ENCODE assay signal across 1 cellular context in the genomic region with DNA sequence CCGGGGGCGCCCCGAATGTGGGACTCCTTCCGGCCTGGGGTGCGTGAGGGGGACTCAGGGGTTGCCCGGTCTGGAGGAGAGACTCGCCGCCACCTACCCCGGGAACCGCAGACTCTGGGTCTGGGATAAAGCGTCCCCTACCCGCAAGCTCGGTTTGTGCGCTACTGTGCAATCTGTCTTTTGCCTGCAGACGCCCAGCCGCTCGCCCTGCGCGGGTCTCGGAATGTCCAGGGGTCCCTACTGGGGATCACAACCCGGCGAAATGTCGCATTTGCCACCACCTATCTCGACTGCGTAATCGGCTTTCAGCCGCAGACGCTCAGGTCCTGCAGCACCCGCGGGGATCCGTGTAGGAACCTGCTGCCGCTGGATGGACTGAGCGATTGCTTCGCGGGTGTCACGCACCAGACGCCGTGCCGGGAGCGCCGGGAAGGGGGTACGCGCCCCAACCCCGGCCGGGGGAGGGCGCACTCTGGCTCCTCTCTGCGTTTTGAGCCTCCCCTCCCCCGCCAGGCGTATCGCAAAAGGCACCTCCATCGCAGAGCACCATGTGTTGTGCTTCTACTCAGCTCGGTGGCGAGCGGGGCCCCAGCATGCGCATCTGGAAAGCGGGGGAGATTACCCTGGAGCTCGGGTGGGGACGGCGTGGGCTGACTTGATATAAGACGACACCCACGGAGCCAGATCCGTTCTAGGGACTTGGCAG.
A peak's percentile ranks its signal among the peaks of the same experiment; 100 is the strongest.
TF ChIP-seq lines count a peak whose summit lies in the region.

No MANE protein-coding gene starts in this region.

TF ChIP-seq in K562, 482 proteins besides CTCF, POLR2A, EP300 and RAD21 (continued from another document and continues in another):
- TF ChIP-seq, protein P1, sequence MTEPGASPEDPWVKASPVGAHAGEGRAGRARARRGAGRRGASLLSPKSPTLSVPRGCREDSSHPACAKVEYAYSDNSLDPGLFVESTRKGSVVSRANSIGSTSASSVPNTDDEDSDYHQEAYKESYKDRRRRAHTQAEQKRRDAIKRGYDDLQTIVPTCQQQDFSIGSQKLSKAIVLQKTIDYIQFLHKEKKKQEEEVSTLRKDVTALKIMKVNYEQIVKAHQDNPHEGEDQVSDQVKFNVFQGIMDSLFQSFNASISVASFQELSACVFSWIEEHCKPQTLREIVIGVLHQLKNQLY (CRISPR knock-in tag; conservative IDR thresholded peaks at IDR 0.05), result no peak
- TF ChIP-seq SAFB2 (IDR thresholded peaks at IDR 0.05; ENCODE audit: borderline replicate concordance, low read depth, low read length, severe bottlenecking), result no peak
- TF ChIP-seq NFYB (IDR thresholded peaks at IDR 0.05; ENCODE audit: extremely low read depth, insufficient read length), result no peak
- peak; percentile 13; the same call in 1 of the 2 replicates for TF ChIP-seq NBN (IDR thresholded peaks at IDR 0.05; ENCODE audit: low read depth)
- TF ChIP-seq, protein P2, sequence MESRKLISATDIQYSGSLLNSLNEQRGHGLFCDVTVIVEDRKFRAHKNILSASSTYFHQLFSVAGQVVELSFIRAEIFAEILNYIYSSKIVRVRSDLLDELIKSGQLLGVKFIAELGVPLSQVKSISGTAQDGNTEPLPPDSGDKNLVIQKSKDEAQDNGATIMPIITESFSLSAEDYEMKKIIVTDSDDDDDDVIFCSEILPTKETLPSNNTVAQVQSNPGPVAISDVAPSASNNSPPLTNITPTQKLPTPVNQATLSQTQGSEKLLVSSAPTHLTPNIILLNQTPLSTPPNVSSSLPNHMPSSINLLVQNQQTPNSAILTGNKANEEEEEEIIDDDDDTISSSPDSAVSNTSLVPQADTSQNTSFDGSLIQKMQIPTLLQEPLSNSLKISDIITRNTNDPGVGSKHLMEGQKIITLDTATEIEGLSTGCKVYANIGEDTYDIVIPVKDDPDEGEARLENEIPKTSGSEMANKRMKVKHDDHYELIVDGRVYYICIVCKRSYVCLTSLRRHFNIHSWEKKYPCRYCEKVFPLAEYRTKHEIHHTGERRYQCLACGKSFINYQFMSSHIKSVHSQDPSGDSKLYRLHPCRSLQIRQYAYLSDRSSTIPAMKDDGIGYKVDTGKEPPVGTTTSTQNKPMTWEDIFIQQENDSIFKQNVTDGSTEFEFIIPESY (CRISPR knock-in tag; IDR thresholded peaks at IDR 0.05), result no peak; the same call in 1 of the 2 replicates
- TF ChIP-seq HDAC6 (IDR thresholded peaks at IDR 0.05; ENCODE audit: low read depth, low read length), result 0 out of 2 replicates have a peak, but pooled peaks have one; percentile 8
- no peak for TF ChIP-seq HNRNPLL (IDR thresholded peaks at IDR 0.05; ENCODE audit: low read depth, low read length, poor library complexity, severe bottlenecking)
- TF ChIP-seq ELF4 (CRISPR knock-in tag; IDR thresholded peaks at IDR 0.05), result no peak
- TF ChIP-seq, protein P3, sequence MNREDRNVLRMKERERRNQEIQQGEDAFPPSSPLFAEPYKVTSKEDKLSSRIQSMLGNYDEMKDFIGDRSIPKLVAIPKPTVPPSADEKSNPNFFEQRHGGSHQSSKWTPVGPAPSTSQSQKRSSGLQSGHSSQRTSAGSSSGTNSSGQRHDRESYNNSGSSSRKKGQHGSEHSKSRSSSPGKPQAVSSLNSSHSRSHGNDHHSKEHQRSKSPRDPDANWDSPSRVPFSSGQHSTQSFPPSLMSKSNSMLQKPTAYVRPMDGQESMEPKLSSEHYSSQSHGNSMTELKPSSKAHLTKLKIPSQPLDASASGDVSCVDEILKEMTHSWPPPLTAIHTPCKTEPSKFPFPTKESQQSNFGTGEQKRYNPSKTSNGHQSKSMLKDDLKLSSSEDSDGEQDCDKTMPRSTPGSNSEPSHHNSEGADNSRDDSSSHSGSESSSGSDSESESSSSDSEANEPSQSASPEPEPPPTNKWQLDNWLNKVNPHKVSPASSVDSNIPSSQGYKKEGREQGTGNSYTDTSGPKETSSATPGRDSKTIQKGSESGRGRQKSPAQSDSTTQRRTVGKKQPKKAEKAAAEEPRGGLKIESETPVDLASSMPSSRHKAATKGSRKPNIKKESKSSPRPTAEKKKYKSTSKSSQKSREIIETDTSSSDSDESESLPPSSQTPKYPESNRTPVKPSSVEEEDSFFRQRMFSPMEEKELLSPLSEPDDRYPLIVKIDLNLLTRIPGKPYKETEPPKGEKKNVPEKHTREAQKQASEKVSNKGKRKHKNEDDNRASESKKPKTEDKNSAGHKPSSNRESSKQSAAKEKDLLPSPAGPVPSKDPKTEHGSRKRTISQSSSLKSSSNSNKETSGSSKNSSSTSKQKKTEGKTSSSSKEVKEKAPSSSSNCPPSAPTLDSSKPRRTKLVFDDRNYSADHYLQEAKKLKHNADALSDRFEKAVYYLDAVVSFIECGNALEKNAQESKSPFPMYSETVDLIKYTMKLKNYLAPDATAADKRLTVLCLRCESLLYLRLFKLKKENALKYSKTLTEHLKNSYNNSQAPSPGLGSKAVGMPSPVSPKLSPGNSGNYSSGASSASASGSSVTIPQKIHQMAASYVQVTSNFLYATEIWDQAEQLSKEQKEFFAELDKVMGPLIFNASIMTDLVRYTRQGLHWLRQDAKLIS (CRISPR knock-in tag; IDR thresholded peaks at IDR 0.05), result 0 out of 2 replicates have a peak, but pooled peaks have one; percentile 68
- TF ChIP-seq POLR2G (IDR thresholded peaks at IDR 0.05; ENCODE audit: low read depth, low read length), result peak; percentile 21; the same call in 1 of the 2 replicates
- TF ChIP-seq MIER1 (IDR thresholded peaks at IDR 0.05; ENCODE audit: low read depth), result 0 out of 2 replicates have a peak, but pooled peaks have one; percentile 25
- TF ChIP-seq KDM5B (IDR thresholded peaks at IDR 0.05; ENCODE audit: insufficient replicate concordance, low read depth, low read length), result no peak
- no peak for TF ChIP-seq ZNF174 (CRISPR knock-in tag; IDR thresholded peaks at IDR 0.05)
- TF ChIP-seq, protein P4, sequence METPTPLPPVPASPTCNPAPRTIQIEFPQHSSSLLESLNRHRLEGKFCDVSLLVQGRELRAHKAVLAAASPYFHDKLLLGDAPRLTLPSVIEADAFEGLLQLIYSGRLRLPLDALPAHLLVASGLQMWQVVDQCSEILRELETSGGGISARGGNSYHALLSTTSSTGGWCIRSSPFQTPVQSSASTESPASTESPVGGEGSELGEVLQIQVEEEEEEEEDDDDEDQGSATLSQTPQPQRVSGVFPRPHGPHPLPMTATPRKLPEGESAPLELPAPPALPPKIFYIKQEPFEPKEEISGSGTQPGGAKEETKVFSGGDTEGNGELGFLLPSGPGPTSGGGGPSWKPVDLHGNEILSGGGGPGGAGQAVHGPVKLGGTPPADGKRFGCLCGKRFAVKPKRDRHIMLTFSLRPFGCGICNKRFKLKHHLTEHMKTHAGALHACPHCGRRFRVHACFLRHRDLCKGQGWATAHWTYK (CRISPR knock-in tag; IDR thresholded peaks at IDR 0.05), result no peak
- TF ChIP-seq, protein P5, sequence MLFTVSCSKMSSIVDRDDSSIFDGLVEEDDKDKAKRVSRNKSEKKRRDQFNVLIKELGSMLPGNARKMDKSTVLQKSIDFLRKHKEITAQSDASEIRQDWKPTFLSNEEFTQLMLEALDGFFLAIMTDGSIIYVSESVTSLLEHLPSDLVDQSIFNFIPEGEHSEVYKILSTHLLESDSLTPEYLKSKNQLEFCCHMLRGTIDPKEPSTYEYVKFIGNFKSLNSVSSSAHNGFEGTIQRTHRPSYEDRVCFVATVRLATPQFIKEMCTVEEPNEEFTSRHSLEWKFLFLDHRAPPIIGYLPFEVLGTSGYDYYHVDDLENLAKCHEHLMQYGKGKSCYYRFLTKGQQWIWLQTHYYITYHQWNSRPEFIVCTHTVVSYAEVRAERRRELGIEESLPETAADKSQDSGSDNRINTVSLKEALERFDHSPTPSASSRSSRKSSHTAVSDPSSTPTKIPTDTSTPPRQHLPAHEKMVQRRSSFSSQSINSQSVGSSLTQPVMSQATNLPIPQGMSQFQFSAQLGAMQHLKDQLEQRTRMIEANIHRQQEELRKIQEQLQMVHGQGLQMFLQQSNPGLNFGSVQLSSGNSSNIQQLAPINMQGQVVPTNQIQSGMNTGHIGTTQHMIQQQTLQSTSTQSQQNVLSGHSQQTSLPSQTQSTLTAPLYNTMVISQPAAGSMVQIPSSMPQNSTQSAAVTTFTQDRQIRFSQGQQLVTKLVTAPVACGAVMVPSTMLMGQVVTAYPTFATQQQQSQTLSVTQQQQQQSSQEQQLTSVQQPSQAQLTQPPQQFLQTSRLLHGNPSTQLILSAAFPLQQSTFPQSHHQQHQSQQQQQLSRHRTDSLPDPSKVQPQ (CRISPR knock-in tag; IDR thresholded peaks at IDR 0.05; ENCODE audit: borderline replicate concordance), result no peak
- no peak for TF ChIP-seq GTF2F1 (IDR thresholded peaks at IDR 0.05; ENCODE audit: low read depth, low read length)
- peak; percentile 69 for TF ChIP-seq FIP1L1 (IDR thresholded peaks at IDR 0.05; ENCODE audit: low read depth, low read length, poor library complexity, severe bottlenecking)
- no peak for TF ChIP-seq THRAP3 (IDR thresholded peaks at IDR 0.05; ENCODE audit: borderline replicate concordance)
- TF ChIP-seq MYNN (IDR thresholded peaks at IDR 0.05), result peak; percentile 47; the same call in 1 of the 2 replicates
- no peak for TF ChIP-seq MYNN (CRISPR knock-in tag; IDR thresholded peaks at IDR 0.05)
- no peak for TF ChIP-seq SRF (CRISPR knock-in tag; IDR thresholded peaks at IDR 0.05)
- TF ChIP-seq, protein P6, sequence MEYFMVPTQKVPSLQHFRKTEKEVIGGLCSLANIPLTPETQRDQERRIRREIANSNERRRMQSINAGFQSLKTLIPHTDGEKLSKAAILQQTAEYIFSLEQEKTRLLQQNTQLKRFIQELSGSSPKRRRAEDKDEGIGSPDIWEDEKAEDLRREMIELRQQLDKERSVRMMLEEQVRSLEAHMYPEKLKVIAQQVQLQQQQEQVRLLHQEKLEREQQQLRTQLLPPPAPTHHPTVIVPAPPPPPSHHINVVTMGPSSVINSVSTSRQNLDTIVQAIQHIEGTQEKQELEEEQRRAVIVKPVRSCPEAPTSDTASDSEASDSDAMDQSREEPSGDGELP (CRISPR knock-in tag; IDR thresholded peaks at IDR 0.05; ENCODE audit: borderline replicate concordance), result peak; percentile 80; the same call in 1 of the 2 replicates
- no peak for TF ChIP-seq CREBBP (IDR thresholded peaks at IDR 0.05; ENCODE audit: low read depth, low read length)
- TF ChIP-seq ZNF408 (CRISPR knock-in tag; IDR thresholded peaks at IDR 0.05; ENCODE audit: low read depth), result no peak
- no peak; a peak in 1 of 4 replicates for TF ChIP-seq KDM4B (IDR thresholded peaks at IDR 0.05; ENCODE audit: borderline replicate concordance in 2 of 2, low read depth in 1 of 2)
- TF ChIP-seq TEAD1 (CRISPR knock-in tag; IDR thresholded peaks at IDR 0.05), result peak in 1 of 2 experiments; percentile 40; a peak in 1 of 4 replicates
- no peak for TF ChIP-seq TAF7 (tag; IDR thresholded peaks at IDR 0.05)
- no peak for TF ChIP-seq ZNF197 (CRISPR knock-in tag; IDR thresholded peaks at IDR 0.05; ENCODE audit: low read depth)
- TF ChIP-seq, protein P7, sequence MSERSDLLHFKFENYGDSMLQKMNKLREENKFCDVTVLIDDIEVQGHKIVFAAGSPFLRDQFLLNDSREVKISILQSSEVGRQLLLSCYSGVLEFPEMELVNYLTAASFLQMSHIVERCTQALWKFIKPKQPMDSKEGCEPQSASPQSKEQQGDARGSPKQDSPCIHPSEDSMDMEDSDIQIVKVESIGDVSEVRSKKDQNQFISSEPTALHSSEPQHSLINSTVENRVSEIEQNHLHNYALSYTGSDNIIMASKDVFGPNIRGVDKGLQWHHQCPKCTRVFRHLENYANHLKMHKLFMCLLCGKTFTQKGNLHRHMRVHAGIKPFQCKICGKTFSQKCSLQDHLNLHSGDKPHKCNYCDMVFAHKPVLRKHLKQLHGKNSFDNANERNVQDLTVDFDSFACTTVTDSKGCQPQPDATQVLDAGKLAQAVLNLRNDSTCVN (CRISPR knock-in tag; IDR thresholded peaks at IDR 0.05), result no peak
